ENCODE assay signal across 8 cellular contexts in the genomic region with DNA sequence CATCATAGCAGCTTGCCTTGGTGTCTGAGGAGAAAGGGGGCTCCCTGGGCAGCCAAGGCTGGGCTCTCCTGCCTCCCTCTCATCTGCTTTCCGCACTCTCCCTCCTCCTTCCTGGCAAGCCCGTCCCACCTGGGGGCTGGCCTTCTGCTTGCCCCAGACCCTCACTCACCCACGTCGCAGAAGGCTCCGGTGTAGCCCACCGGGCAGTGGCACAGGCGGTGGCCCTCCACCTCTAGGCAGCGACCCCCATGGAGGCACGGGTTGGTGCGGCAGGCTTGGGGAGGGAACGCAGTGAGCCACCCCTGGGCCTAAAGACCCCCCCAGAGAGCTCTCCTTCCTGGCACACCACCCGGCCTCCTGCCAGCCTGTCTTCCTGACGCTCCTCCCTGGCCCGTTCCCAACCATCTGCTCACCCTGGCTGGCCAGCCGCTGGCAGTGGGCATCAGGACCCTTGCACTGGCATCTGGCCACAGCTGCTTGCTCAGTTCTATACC. TPM values are rescaled to one million over a fixed set of nuclear protein-coding genes. Genes with fewer than 3 reads are reported as not detected.
A peak's percentile ranks its signal among the peaks of the same experiment; 100 is the strongest.
DNase-seq lines count a peak whose midpoint lies in the region; ATAC-seq and TF ChIP-seq lines count a peak whose summit lies in the region.

No MANE protein-coding gene starts in this region.

- H3K4me3 ChIP-seq in fibroblast of pulmonary artery (replicated peaks; ENCODE audit: low read depth, low read length): peak overlapping the region; percentile 56
- H3K4me3 ChIP-seq in skeletal muscle tissue (ENCODE audit: low read length in 3 of 3): peak overlapping the region; percentile 4 to 76 (median 72)

- peak overlapping the region; percentile 78 for H3K27ac ChIP-seq in RWPE1
- no peak overlapping the region for H3K27ac ChIP-seq in skeletal muscle tissue (ENCODE audit: low read depth, low read length)

- H3K36me3 ChIP-seq in skeletal muscle tissue (ENCODE audit: control insufficient read depth in 3 of 3, insufficient read depth in 3 of 3, low read length in 3 of 3): no peaks in the 10 kb centered on the region

- H3K9me3 ChIP-seq in skeletal muscle tissue (ENCODE audit: control insufficient read depth in 3 of 3, low read length in 3 of 3): no peaks in the 10 kb centered on the region

- peaks cover 45 to 59% (median 58%) of the 10 kb centered on the region in 3 donors for H3K27me3 ChIP-seq in skeletal muscle tissue (ENCODE audit: control insufficient read depth in 3 of 3, insufficient read depth in 3 of 3, low read length in 3 of 3)

- no peak for ATAC-seq in GM19397 (IDR thresholded peaks at IDR 0.05; ENCODE audit: unreplicated experiment)

- peaks cover 27 to 36% (median 31%) of the 10 kb centered on the region in 3 donors for H3K4me1 ChIP-seq in skeletal muscle tissue (ENCODE audit: control insufficient read depth in 3 of 3, insufficient read depth in 3 of 3, low read length in 3 of 3)

- POLR2A ChIA-PET in RWPE1 (lab: Yijun Ruan, JAX; ENCODE audit: low non-redundant PET): interaction anchor here (0.6 to 3.0 kb wide), 7 partner anchors 10 to 199 kb away, joined by 3 to 20 read pairs (median 3); no protein-coding TSS in a partner anchor

- CTCF ChIA-PET in RWPE1 (lab: Yijun Ruan, JAX): interaction anchor here (0.5 to 6.5 kb wide), 31 partner anchors 10 to 396 kb away, joined by 3 to 210 read pairs (median 5); a partner anchor contains a TSS

- TF ChIP-seq CTCF in RWPE1 (conservative IDR thresholded peaks at IDR 0.05; ENCODE audit: low read depth): no peak; the same call in 1 of the 2 replicates
- TF ChIP-seq CTCF in fibroblast of pulmonary artery (IDR thresholded peaks at IDR 0.05; ENCODE audit: low read length, missing control alignments): no peak

- H3K9ac ChIP-seq in skeletal muscle tissue (ENCODE audit: low read depth in 1 of 3, low read length in 3 of 3): peak overlapping the region; percentile 45 to 57 (median 47)

- peak; percentile 42 for DNase-seq in DMS53 (lab: John Stamatoyannopoulos, UW)
- DNase-seq in DMS53 treated with DMSO at 0.1 percent for 48 hours (lab: John Stamatoyannopoulos, UW; ENCODE audit: unreplicated experiment): no peak
- no peak for DNase-seq in RWPE1 (ENCODE audit: low spot score)
- no peak for DNase-seq in fibroblast of pulmonary artery (ENCODE audit: low read depth)
- no peak for DNase-seq in cortex of kidney (lab: John Stamatoyannopoulos, UW)
- no peak for DNase-seq in activated effector memory CD4-positive, alpha-beta T cell treated with anti-CD3 and anti-CD28 coated beads, Interleukin-2, amount 50 U/mL, for 16 hours

RNA-seq across cellular contexts. Expression of a gene that starts 4.2 kb away (rescaled TPM):
- total RNA-seq in skeletal muscle tissue: not detected

RNA-seq across cellular contexts. Expression of a gene that starts 4.7 kb away (rescaled TPM):
- total RNA-seq in skeletal muscle tissue: not detected

RNA-seq across cellular contexts. Expression of a gene that starts 20.5 kb away (rescaled TPM):
- total RNA-seq in skeletal muscle tissue: not detected

RNA-seq across cellular contexts. Expression of a gene that starts 21.8 kb away (rescaled TPM):
- 12.5 TPM for total RNA-seq in skeletal muscle tissue

RNA-seq across cellular contexts. Expression of a gene that starts 41.9 kb away (rescaled TPM):
- total RNA-seq in skeletal muscle tissue: 0.52 TPM
